1 cellular context compared by ENCODE assay signal in genomic region chr6:159973951-159974350, GRCh38.
TF ChIP-seq lines count a peak whose summit lies in the region.

No MANE protein-coding gene starts in this region.

TF ChIP-seq in HepG2, 621 proteins besides CTCF, POLR2A, EP300 and RAD21 (continued from another document):
- TF ChIP-seq HNF1A (IDR thresholded peaks at IDR 0.05; ENCODE audit: low read depth) (no peak), HNF1A (CRISPR knock-in tag; IDR thresholded peaks at IDR 0.05; ENCODE audit: borderline replicate concordance) (no peak), ZSCAN30 (CRISPR knock-in tag; IDR thresholded peaks at IDR 0.05) (no peak), ZC3H13 (CRISPR knock-in tag; IDR thresholded peaks at IDR 0.05) (no peak), CBFB (CRISPR knock-in tag; IDR thresholded peaks at IDR 0.05) (no peak)
